ENCODE assay signal across 1 cellular context in genomic region chr1:229258851-229259110, GRCh38.
TF ChIP-seq lines count a peak whose summit lies in the region.

No MANE protein-coding gene starts in this region.

TF ChIP-seq in GM23338, 12 proteins besides CTCF, POLR2A, EP300 and RAD21:
- no peak for TF ChIP-seq NANOG (IDR thresholded peaks at IDR 0.05; ENCODE audit: borderline replicate concordance)
- TF ChIP-seq, protein P1, sequence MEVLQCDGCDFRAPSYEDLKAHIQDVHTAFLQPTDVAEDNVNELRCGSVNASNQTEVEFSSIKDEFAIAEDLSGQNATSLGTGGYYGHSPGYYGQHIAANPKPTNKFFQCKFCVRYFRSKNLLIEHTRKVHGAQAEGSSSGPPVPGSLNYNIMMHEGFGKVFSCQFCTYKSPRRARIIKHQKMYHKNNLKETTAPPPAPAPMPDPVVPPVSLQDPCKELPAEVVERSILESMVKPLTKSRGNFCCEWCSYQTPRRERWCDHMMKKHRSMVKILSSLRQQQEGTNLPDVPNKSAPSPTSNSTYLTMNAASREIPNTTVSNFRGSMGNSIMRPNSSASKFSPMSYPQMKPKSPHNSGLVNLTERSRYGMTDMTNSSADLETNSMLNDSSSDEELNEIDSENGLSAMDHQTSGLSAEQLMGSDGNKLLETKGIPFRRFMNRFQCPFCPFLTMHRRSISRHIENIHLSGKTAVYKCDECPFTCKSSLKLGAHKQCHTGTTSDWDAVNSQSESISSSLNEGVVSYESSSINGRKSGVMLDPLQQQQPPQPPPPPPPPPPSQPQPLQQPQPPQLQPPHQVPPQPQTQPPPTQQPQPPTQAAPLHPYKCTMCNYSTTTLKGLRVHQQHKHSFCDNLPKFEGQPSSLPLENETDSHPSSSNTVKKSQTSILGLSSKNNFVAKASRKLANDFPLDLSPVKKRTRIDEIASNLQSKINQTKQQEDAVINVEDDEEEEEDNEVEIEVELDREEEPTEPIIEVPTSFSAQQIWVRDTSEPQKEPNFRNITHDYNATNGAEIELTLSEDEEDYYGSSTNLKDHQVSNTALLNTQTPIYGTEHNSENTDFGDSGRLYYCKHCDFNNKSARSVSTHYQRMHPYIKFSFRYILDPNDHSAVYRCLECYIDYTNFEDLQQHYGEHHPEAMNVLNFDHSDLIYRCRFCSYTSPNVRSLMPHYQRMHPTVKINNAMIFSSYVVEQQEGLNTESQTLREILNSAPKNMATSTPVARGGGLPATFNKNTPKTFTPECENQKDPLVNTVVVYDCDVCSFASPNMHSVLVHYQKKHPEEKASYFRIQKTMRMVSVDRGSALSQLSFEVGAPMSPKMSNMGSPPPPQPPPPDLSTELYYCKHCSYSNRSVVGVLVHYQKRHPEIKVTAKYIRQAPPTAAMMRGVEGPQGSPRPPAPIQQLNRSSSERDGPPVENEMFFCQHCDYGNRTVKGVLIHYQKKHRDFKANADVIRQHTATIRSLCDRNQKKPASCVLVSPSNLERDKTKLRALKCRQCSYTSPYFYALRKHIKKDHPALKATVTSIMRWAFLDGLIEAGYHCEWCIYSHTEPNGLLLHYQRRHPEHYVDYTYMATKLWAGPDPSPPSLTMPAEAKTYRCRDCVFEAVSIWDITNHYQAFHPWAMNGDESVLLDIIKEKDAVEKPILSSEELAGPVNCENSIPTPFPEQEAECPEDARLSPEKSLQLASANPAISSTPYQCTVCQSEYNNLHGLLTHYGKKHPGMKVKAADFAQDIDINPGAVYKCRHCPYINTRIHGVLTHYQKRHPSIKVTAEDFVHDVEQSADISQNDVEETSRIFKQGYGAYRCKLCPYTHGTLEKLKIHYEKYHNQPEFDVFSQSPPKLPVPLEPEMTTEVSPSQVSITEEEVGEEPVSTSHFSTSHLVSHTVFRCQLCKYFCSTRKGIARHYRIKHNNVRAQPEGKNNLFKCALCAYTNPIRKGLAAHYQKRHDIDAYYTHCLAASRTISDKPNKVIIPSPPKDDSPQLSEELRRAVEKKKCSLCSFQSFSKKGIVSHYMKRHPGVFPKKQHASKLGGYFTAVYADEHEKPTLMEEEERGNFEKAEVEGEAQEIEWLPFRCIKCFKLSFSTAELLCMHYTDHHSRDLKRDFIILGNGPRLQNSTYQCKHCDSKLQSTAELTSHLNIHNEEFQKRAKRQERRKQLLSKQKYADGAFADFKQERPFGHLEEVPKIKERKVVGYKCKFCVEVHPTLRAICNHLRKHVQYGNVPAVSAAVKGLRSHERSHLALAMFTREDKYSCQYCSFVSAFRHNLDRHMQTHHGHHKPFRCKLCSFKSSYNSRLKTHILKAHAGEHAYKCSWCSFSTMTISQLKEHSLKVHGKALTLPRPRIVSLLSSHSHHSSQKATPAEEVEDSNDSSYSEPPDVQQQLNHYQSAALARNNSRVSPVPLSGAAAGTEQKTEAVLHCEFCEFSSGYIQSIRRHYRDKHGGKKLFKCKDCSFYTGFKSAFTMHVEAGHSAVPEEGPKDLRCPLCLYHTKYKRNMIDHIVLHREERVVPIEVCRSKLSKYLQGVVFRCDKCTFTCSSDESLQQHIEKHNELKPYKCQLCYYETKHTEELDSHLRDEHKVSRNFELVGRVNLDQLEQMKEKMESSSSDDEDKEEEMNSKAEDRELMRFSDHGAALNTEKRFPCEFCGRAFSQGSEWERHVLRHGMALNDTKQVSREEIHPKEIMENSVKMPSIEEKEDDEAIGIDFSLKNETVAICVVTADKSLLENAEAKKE (CRISPR knock-in tag; IDR thresholded peaks at IDR 0.05) = no peak
- TF ChIP-seq, protein P2, sequence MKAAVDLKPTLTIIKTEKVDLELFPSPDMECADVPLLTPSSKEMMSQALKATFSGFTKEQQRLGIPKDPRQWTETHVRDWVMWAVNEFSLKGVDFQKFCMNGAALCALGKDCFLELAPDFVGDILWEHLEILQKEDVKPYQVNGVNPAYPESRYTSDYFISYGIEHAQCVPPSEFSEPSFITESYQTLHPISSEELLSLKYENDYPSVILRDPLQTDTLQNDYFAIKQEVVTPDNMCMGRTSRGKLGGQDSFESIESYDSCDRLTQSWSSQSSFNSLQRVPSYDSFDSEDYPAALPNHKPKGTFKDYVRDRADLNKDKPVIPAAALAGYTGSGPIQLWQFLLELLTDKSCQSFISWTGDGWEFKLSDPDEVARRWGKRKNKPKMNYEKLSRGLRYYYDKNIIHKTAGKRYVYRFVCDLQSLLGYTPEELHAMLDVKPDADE (IDR thresholded peaks at IDR 0.05) = no peak
- TF ChIP-seq JUNB (IDR thresholded peaks at IDR 0.05; ENCODE audit: unreplicated experiment) = no peak
- no peak for TF ChIP-seq EZH2phosphoT487 (IDR thresholded peaks at IDR 0.05; ENCODE audit: unreplicated experiment)
- TF ChIP-seq ZNF114 (CRISPR knock-in tag; IDR thresholded peaks at IDR 0.05) = no peak
- TF ChIP-seq, protein P3, sequence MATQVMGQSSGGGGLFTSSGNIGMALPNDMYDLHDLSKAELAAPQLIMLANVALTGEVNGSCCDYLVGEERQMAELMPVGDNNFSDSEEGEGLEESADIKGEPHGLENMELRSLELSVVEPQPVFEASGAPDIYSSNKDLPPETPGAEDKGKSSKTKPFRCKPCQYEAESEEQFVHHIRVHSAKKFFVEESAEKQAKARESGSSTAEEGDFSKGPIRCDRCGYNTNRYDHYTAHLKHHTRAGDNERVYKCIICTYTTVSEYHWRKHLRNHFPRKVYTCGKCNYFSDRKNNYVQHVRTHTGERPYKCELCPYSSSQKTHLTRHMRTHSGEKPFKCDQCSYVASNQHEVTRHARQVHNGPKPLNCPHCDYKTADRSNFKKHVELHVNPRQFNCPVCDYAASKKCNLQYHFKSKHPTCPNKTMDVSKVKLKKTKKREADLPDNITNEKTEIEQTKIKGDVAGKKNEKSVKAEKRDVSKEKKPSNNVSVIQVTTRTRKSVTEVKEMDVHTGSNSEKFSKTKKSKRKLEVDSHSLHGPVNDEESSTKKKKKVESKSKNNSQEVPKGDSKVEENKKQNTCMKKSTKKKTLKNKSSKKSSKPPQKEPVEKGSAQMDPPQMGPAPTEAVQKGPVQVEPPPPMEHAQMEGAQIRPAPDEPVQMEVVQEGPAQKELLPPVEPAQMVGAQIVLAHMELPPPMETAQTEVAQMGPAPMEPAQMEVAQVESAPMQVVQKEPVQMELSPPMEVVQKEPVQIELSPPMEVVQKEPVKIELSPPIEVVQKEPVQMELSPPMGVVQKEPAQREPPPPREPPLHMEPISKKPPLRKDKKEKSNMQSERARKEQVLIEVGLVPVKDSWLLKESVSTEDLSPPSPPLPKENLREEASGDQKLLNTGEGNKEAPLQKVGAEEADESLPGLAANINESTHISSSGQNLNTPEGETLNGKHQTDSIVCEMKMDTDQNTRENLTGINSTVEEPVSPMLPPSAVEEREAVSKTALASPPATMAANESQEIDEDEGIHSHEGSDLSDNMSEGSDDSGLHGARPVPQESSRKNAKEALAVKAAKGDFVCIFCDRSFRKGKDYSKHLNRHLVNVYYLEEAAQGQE (IDR thresholded peaks at IDR 0.05; ENCODE audit: unreplicated experiment) = no peak
TF ChIP-seq in GM23338: peak in this region for 0.
